ENCODE assay signal across 21 cellular contexts in genomic region chrX:121128946-121129345, GRCh38.
"Had no signal": no experiment of that assay in that cellular context is flagged by ENCODE, and none has a peak within 500 bp of the region (broad histone marks: within the 10 kb centered on the region; RNA-seq: fewer than 3 reads in every experiment).

No MANE protein-coding gene starts in this region.

- H3K36me3 ChIP-seq: esophagus squamous epithelium, heart right ventricle, left lung, neural progenitor cell, right lobe of liver, thoracic aorta, tibial nerve, upper lobe of left lung had no signal

- H3K27ac ChIP-seq: esophagus squamous epithelium, heart right ventricle, left lung, neural progenitor cell, parathyroid adenoma, right lobe of liver, thoracic aorta, upper lobe of left lung had no signal

- H3K9ac ChIP-seq: neural progenitor cell, parathyroid adenoma had no signal

- H3K27me3 ChIP-seq: esophagus squamous epithelium, heart right ventricle, left lung, neural progenitor cell, right lobe of liver, tibial nerve, upper lobe of left lung had no signal

- H3K4me1 ChIP-seq: esophagus squamous epithelium, heart right ventricle, left lung, neural progenitor cell, parathyroid adenoma, right lobe of liver, tibial nerve, upper lobe of left lung had no signal

- H3K9me3 ChIP-seq: esophagus squamous epithelium, heart right ventricle, left lung, right lobe of liver, thoracic aorta, tibial nerve, upper lobe of left lung had no signal

- H3K4me3 ChIP-seq: esophagus squamous epithelium, heart right ventricle, left lung, neural progenitor cell, right lobe of liver, thoracic aorta, tibial nerve, upper lobe of left lung had no signal

- DNase-seq: effector memory CD8-positive, alpha-beta T cell; erythroblast; esophagus squamous epithelium; glutamatergic neuron; heart right ventricle; hippocampal formation; left cardiac atrium; left lung; mesenchymal stem cell; midbrain; naive thymus-derived CD4-positive, alpha-beta T cell; right lobe of liver; small intestine; stimulated activated CD4-positive, alpha-beta T cell treated with anti-CD3 and anti-CD28 coated beads, Interleukin-15, amount 100 ng/mL, for 24 hours; stimulated activated CD4-positive, alpha-beta T cell treated with anti-CD3 and anti-CD28 coated beads, Interleukin-2, amount 100 ng/mL, for 48 hours; stimulated activated naive B cell treated with anti-CD40 and anti-IgM and Interleukin-4, amounts not matched to agents 10 μg/mL and 1 μg/mL and 100 μg/mL, for 72 hours; upper lobe of left lung had no signal
